Comparison of ENCODE assay signal across 13 cellular contexts in genomic region chr10:32951111-32951510, GRCh38. TPM values are rescaled to one million over a fixed set of nuclear protein-coding genes. Genes with fewer than 3 reads are reported as not detected.
DNase-seq lines count a peak whose midpoint lies in the region; ATAC-seq, FAIRE-seq and TF ChIP-seq lines count a peak whose summit lies in the region.
"Had no signal": no experiment of that assay in that cellular context is flagged by ENCODE, and none has a peak within 500 bp of the region (broad histone marks: within the 10 kb centered on the region; RNA-seq: fewer than 3 reads in every experiment).

No MANE protein-coding gene starts in this region.

- intact Hi-C loops in HepG2 (cut with micrococcal nuclease; ENCODE audit: unreplicated experiment) (loop anchor here (10.0 kb wide), 1 partner anchor 46 kb away; no protein-coding TSS in a partner anchor), right lobe of liver (cut with DNase I) (no loop called here), heart left ventricle (cut with DNase I) (loop anchor here in 3 of 10 donors (10.0 kb wide), 1 partner anchor 54 kb away; no protein-coding TSS in a partner anchor)
- intact Hi-C loops in activated CD4-positive, alpha-beta memory T cell treated with anti-CD3 and anti-CD28 coated beads for 36 hours (cut with micrococcal nuclease): loop anchor here (10.0 kb wide), 2 partner anchors 706 to 896 kb away; partner anchors contain the start of gene KIF5B

- H4K20me1 ChIP-seq in HepG2 (ENCODE audit: insufficient read depth, low read length) (peaks cover 64% of the 10 kb centered on the region), hepatocyte (ENCODE audit: insufficient read depth, poor library complexity, severe bottlenecking) (peaks cover 99% of the 10 kb centered on the region)

- in situ Hi-C loops in HepG2 (cut with HindIII; ENCODE audit: extremely low pct_ligation_motif_present, low pct_unique_long_range_greater_than_20kb): no loop called here

- TF ChIP-seq EP300 in HepG2 (IDR thresholded peaks at IDR 0.05; ENCODE audit: low read depth in 2 of 2, low read length in 2 of 2) (no peak), HepG2 (CRISPR knock-in tag; IDR thresholded peaks at IDR 0.05; ENCODE audit: borderline replicate concordance) (no peak)

- H3K27ac ChIP-seq in HepG2 (ENCODE audit: extremely low read length, insufficient read depth, low read length) (peak overlapping the region; percentile 3), right lobe of liver (no peak overlapping the region), hepatocyte (peak overlapping the region; percentile 24), heart left ventricle (peak overlapping the region in 3 of 12 donors; percentile 1 to 40 (median 3))

- H3K79me2 ChIP-seq in HepG2 (ENCODE audit: insufficient read depth, low read length) (peaks cover 99% of the 10 kb centered on the region), hepatocyte (peaks cover 100% of the 10 kb centered on the region)

- H3K4me1 ChIP-seq in HepG2 (ENCODE audit: insufficient read depth, low read length) (peaks cover 99% of the 10 kb centered on the region), right lobe of liver (peaks cover 0 to 54% (median 15%) of the 10 kb centered on the region in 4 donors), hepatocyte (ENCODE audit: insufficient read depth) (peaks cover 49% of the 10 kb centered on the region), heart left ventricle (peaks cover 6 to 97% (median 81%) of the 10 kb centered on the region in 12 donors)

- CTCF ChIA-PET in HepG2 (lab: Yijun Ruan, JAX; ENCODE audit: low intra/inter-chr PET ratio, low total read pairs): interaction anchor here (0.7 kb wide), 1 partner anchor 248 kb away, joined by 3 read pairs; no protein-coding TSS in a partner anchor
- CTCF ChIA-PET in activated CD4-positive, alpha-beta memory T cell treated with anti-CD3 and anti-CD28 coated beads for 36 hours (lab: Charles Lee): no interaction called here

- H3K9me3 ChIP-seq in HepG2 (ENCODE audit: low read length) (no peaks in the 10 kb centered on the region), right lobe of liver (no peaks in the 10 kb centered on the region), hepatocyte (ENCODE audit: low read depth) (no peaks in the 10 kb centered on the region), heart left ventricle (no peaks in the 10 kb centered on the region)
- H3K9me3 ChIP-seq: stomach had no signal

- peak overlapping the region; percentile 60 for H3K27ac Mint-ChIP-seq in activated CD4-positive, alpha-beta memory T cell treated with anti-CD3 and anti-CD28 coated beads for 36 hours
- H3K27ac Mint-ChIP-seq in type B pancreatic cell: peak overlapping the region; percentile 62

- H3K36me3 ChIP-seq in HepG2 (replicated peaks in 1 of 2; ENCODE audit: control insufficient read depth in 1 of 2, insufficient read depth in 2 of 2, low read length in 2 of 2) (peaks cover 2 to 5% of the 10 kb centered on the region in 2 experiments; a peak in 1 of 5 replicates), right lobe of liver (no peaks in the 10 kb centered on the region), hepatocyte (replicated peaks; ENCODE audit: insufficient read depth, low read depth) (no peaks in the 10 kb centered on the region), heart left ventricle (peaks cover 0 to 5% (median 0%) of the 10 kb centered on the region in 9 donors)
- H3K36me3 ChIP-seq: stomach had no signal

- POLR2A ChIA-PET in HepG2 (lab: Yijun Ruan, JAX): no interaction called here
- POLR2A ChIA-PET in activated CD4-positive, alpha-beta memory T cell treated with anti-CD3 and anti-CD28 coated beads for 36 hours (lab: Charles Lee): no interaction called here

- TF ChIP-seq CTCF in HepG2 (CRISPR knock-in tag; IDR thresholded peaks at IDR 0.05) (no peak), right lobe of liver (IDR thresholded peaks at IDR 0.05) (no peak), hepatocyte (IDR thresholded peaks at IDR 0.05; ENCODE audit: poor library complexity) (no peak), type B pancreatic cell (conservative IDR thresholded peaks at IDR 0.05) (no peak), heart left ventricle (IDR thresholded peaks at IDR 0.05) (no peak)

- no peak for TF ChIP-seq RAD21 in HepG2 (CRISPR knock-in tag; IDR thresholded peaks at IDR 0.05)

- H3K4me3 ChIP-seq in HepG2 (replicated peaks in 1 of 3; ENCODE audit: insufficient read depth in 1 of 3, low read depth in 2 of 3, low read length in 3 of 3) (peak overlapping the region in 1 of 3 experiments; percentile 8; a peak in 1 of 6 replicates), right lobe of liver (no peak overlapping the region), hepatocyte (no peak overlapping the region), heart left ventricle (no peak overlapping the region)
- H3K4me3 ChIP-seq: GM12878, stomach had no signal

- peaks cover 2% of the 10 kb centered on the region for H3K36me3 Mint-ChIP-seq in activated CD4-positive, alpha-beta memory T cell treated with anti-CD3 and anti-CD28 coated beads for 36 hours
- peaks cover 6% of the 10 kb centered on the region for H3K36me3 Mint-ChIP-seq in type B pancreatic cell

- 29% methylated on average over 3 of the region's 3 CpGs for WGBS in HepG2 (ENCODE audit: low lambda C conversion rate)
- 37% methylated on average over 3 of the region's 3 CpGs for WGBS in right lobe of liver (ENCODE audit: insufficient coverage, low coverage, low lambda C conversion rate, missing lambda C conversion rate)
- WGBS in hepatocyte (ENCODE audit: low lambda C conversion rate, missing lambda C conversion rate): 15% methylated on average over 3 of the region's 3 CpGs
- 44 to 57% (median 51%) methylated on average over 3 of the region's 3 CpGs for WGBS in heart left ventricle, 4 donors

- no peak for TF ChIP-seq POLR2A in HepG2 (IDR thresholded peaks at IDR 0.05; ENCODE audit: insufficient read depth in 1 of 2, low read depth in 2 of 2, low read length in 2 of 2)
- TF ChIP-seq POLR2A in right lobe of liver (IDR thresholded peaks at IDR 0.05): no peak
- TF ChIP-seq POLR2A in GM12891 (IDR thresholded peaks at IDR 0.05; ENCODE audit: low read depth, low read length): no peak
- TF ChIP-seq POLR2A in heart left ventricle (IDR thresholded peaks at IDR 0.05): no peak

- H3K4me3 Mint-ChIP-seq in activated CD4-positive, alpha-beta memory T cell treated with anti-CD3 and anti-CD28 coated beads for 36 hours: peak overlapping the region; percentile 40
- H3K4me3 Mint-ChIP-seq in type B pancreatic cell: peak overlapping the region; percentile 65

- no peaks in the 10 kb centered on the region for H3K9me3 Mint-ChIP-seq in activated CD4-positive, alpha-beta memory T cell treated with anti-CD3 and anti-CD28 coated beads for 36 hours
- H3K9me3 Mint-ChIP-seq in type B pancreatic cell: no peaks in the 10 kb centered on the region

- BruUV-seq in HepG2 (replicated peaks; lab: Mats Ljungman, UMichigan): no TSS peak

- no peaks in the 10 kb centered on the region for H3K9me2 ChIP-seq in hepatocyte (replicated peaks; ENCODE audit: insufficient read depth)

- H3K27me3 Mint-ChIP-seq in activated CD4-positive, alpha-beta memory T cell treated with anti-CD3 and anti-CD28 coated beads for 36 hours: no peaks in the 10 kb centered on the region
- H3K27me3 Mint-ChIP-seq in type B pancreatic cell: no peaks in the 10 kb centered on the region

- H3K4me2 ChIP-seq in HepG2 (ENCODE audit: low read depth, low read length): peak overlapping the region; percentile 37
- H3K4me2 ChIP-seq in hepatocyte: peak overlapping the region; percentile 66

- H2AFZ ChIP-seq in HepG2 (ENCODE audit: low read length) (no peak overlapping the region), hepatocyte (no peak overlapping the region)

- peaks cover 83% of the 10 kb centered on the region for H3K4me1 Mint-ChIP-seq in activated CD4-positive, alpha-beta memory T cell treated with anti-CD3 and anti-CD28 coated beads for 36 hours (ENCODE audit: low read depth)
- peaks cover 47% of the 10 kb centered on the region for H3K4me1 Mint-ChIP-seq in type B pancreatic cell (ENCODE audit: unreplicated experiment)

- FAIRE-seq in HepG2 (lab: Jason Lieb, UNC): no peak
- FAIRE-seq in GM12891 (lab: Jason Lieb, UNC): no peak
- FAIRE-seq: GM12878 had no signal

- no peaks in the 10 kb centered on the region for H3K27me3 ChIP-seq in HepG2 (ENCODE audit: control insufficient read depth in 1 of 2, insufficient read depth in 2 of 2, low read length in 2 of 2)
- no peaks in the 10 kb centered on the region for H3K27me3 ChIP-seq in right lobe of liver
- H3K27me3 ChIP-seq in hepatocyte: no peaks in the 10 kb centered on the region
- no peaks in the 10 kb centered on the region for H3K27me3 ChIP-seq in heart left ventricle
- H3K27me3 ChIP-seq: stomach had no signal

- DNase-seq in HepG2 (ENCODE audit: low spot score): no peak
- DNase-seq in right lobe of liver: no peak
- DNase-seq in activated CD4-positive, alpha-beta memory T cell treated with anti-CD3 and anti-CD28 coated beads for 36 hours: no peak
- no peak for DNase-seq in hepatocyte (ENCODE audit: low spot score)
- no peak for DNase-seq in type B pancreatic cell (ENCODE audit: extremely low spot score, unreplicated experiment)
- DNase-seq in GM12891 (ENCODE audit: insufficient read length, low spot score): no peak
- no peak for DNase-seq in heart left ventricle
- DNase-seq: activated CD4-positive, CD25-positive, alpha-beta regulatory T cell; amygdala; C1 segment of cervical spinal cord; stomach had no signal

- ATAC-seq in HepG2 (no peak), right lobe of liver (no peak), HG03280 (IDR thresholded peaks at IDR 0.05; ENCODE audit: unreplicated experiment) (no peak), heart left ventricle (no peak)
- ATAC-seq: GM12878 had no signal

- no peak overlapping the region; the same call in 1 of the 2 replicates for H3K9ac ChIP-seq in HepG2 (ENCODE audit: insufficient read depth, low read depth, low read length)

RNA-seq across cellular contexts. Expression of gene ITGB1, which starts 6.9 kb away (rescaled TPM):
- 123 and 190 TPM in 2 replicates for total RNA-seq in HepG2 (2016; rRNA removed; fragmentation: Illumina TruSeq; extraction: Trizol)
- total RNA-seq in HepG2 (2016; cell fraction: cytosol; rRNA removed; fragmentation: Illumina TruSeq; extraction: Trizol; ENCODE audit: low read depth): 12.8 and 13.0 TPM in 2 replicates
- total RNA-seq in HepG2 (2016; cell fraction: insoluble cytoplasmic fraction; rRNA removed; fragmentation: Illumina TruSeq; extraction: Trizol): 125 and 196 TPM in 2 replicates
- 42.7 and 46.7 TPM in 2 replicates for total RNA-seq in HepG2 (2016; cell fraction: membrane; rRNA removed; fragmentation: Illumina TruSeq; extraction: Trizol)
- 196 and 214 TPM in 2 replicates for total RNA-seq in HepG2 (2016; cell fraction: nucleus; rRNA removed; fragmentation: Illumina TruSeq; extraction: Trizol)
- 182 and 204 TPM in 2 replicates for polyA plus RNA-seq in HepG2 (2011; rRNA removed)
- polyA plus RNA-seq in HepG2 (2011; cell fraction: cytosol; rRNA removed): 96.4 and 188 TPM in 2 replicates
- polyA plus RNA-seq in HepG2 (2011; cell fraction: nucleus; rRNA removed): 38.6 and 61.3 TPM in 2 replicates
- polyA plus RNA-seq in HepG2 (2012): 233 and 276 TPM in 2 replicates
- 7.7 and 7.8 TPM in 2 replicates for polyA plus RNA-seq in HepG2 (2016; cell fraction: cytosol; fragmentation: Illumina TruSeq; extraction: Trizol; ENCODE audit: low read depth)
- 97.9 and 104 TPM in 2 replicates for polyA plus RNA-seq in HepG2 (2016; cell fraction: insoluble cytoplasmic fraction; fragmentation: Illumina TruSeq; extraction: Trizol; ENCODE audit: low read depth)
- 21.6 and 25.4 TPM in 2 replicates for polyA plus RNA-seq in HepG2 (2016; cell fraction: membrane; fragmentation: Illumina TruSeq; extraction: Trizol; ENCODE audit: low read depth)
- 187 and 204 TPM in 2 replicates for polyA plus RNA-seq in HepG2 (2016; cell fraction: nucleus; fragmentation: Illumina TruSeq; extraction: Trizol; ENCODE audit: insufficient read depth, low read depth)
- 148 and 185 TPM in 2 replicates for polyA minus RNA-seq in HepG2 (2011; rRNA and poly(A)+ RNA removed; ENCODE audit: low replicate concordance)
- polyA minus RNA-seq in HepG2 (2011; cell fraction: cytosol; rRNA and poly(A)+ RNA removed): 165 and 204 TPM in 2 replicates
- polyA minus RNA-seq in HepG2 (2011; cell fraction: nucleus; rRNA and poly(A)+ RNA removed): 170 and 220 TPM in 2 replicates
- total RNA-seq in right lobe of liver: 100 to 1,000 TPM; 120 to 301 (median 239) TPM
- total RNA-seq in activated CD4-positive, alpha-beta memory T cell treated with anti-CD3 and anti-CD28 coated beads for 36 hours: 100 to 1,000 TPM; 113 to 117 TPM
- 552 and 564 TPM in 2 replicates for total RNA-seq in hepatocyte
- 291 and 292 TPM in 2 replicates for polyA plus RNA-seq in hepatocyte
- total RNA-seq in type B pancreatic cell (ENCODE audit: low replicate concordance): 224 and 240 TPM in 2 replicates
- polyA plus RNA-seq in GM12891 (2012; ENCODE audit: low read depth, missing spikeins): 30.6 TPM
- total RNA-seq in heart left ventricle: 1,000 to 10,000 TPM in 1 of 9 donors, 100 to 1,000 TPM in 8; 542 to 1,594 (median 701) TPM
- polyA plus RNA-seq in heart left ventricle: 1,000 to 10,000 TPM in 1 of 2 donors, 100 to 1,000 TPM in 1; 150 to 1,693 TPM

Comparison
In these comparisons a context has a peak if more than half of its experiments do, and no peak if none do; other contexts are left out.
1. H3K27ac ChIP-seq: peak in HepG2 (single experiment) and hepatocyte (single experiment); none in right lobe of liver (0 of 3).
2. intact Hi-C loops: an anchor here in HepG2 (10.0 kb wide) and activated CD4-positive, alpha-beta memory T cell treated with anti-CD3 and anti-CD28 coated beads for 36 hours (10.0 kb wide); none called in right lobe of liver.